In the genomic region with DNA sequence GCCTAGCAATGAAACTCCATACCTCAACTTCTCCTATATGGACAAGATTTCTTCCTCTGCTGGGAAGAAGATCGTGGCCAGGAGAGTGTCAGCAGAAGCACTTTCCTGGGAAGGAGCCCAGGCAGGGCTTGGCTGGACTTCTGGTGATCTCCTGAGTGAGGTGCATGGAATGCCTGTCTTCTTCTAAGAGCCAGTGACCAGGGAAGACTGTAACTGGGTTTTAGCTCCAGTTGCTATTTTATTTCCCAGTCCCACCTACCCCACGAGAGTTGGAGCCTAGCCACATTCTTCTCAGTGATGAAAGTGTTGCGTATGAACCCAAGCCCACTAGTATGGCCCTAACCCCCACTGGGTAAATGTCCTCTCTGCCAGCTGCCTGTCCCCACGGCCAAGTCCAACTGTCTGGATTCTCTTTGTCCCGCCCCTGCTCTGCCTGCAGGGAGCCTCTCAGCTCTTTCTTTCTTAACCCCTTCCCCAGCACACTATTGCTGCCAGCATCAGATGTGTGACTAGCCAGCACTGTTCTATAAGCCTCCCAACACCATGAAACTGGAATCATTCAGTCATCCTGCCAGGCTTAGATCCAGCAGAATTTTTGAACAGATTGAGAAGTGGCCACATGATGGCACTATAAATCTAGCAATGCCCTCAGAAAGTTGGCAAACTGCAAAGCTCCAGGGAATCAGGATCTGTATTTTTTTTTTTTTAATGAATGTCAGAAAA, we compare ENCODE assay signal across 9 cellular contexts.
A peak's percentile ranks its signal among the peaks of the same experiment; 100 is the strongest.
DNase-seq lines count a peak whose midpoint lies in the region; ATAC-seq and TF ChIP-seq lines count a peak whose summit lies in the region.
"Had no signal": no experiment of that assay in that cellular context is flagged by ENCODE, and none has a peak within 500 bp of the region (broad histone marks: within the 10 kb centered on the region; RNA-seq: fewer than 3 reads in every experiment).

No MANE protein-coding gene starts in this region.

- H3K9me3 Mint-ChIP-seq in activated T-helper 17 cell treated with anti-CD3 and anti-CD28 coated beads, Interleukin-2, amount 50 U/mL, for 72 hours: no peaks in the 10 kb centered on the region
- peaks cover 1% of the 10 kb centered on the region for H3K9me3 Mint-ChIP-seq in glutamatergic neuron (ENCODE audit: unreplicated experiment)
- H3K9me3 Mint-ChIP-seq: naive thymus-derived CD8-positive, alpha-beta T cell had no signal

- POLR2A ChIA-PET in AG04450 (lab: Yijun Ruan, JAX) (interaction anchor here (0.7 to 1.5 kb wide), 2 partner anchors 19 to 923 kb away, joined by 4 to 5 read pairs; no protein-coding TSS in a partner anchor), GM10248 (lab: Yijun Ruan, JAX) (interaction anchor here (1.4 kb wide), 1 partner anchor 195 kb away, joined by 3 read pairs; no protein-coding TSS in a partner anchor)

- peak; percentile 62 for DNase-seq in AG04450 (ENCODE audit: low read depth, low spot score)
- peak; percentile 44 for DNase-seq in GM10248 (ENCODE audit: extremely low spot score)
- peak; percentile 60 for DNase-seq in NCI-H1105 treated with DMSO at 0.1 percent for 48 hours (lab: John Stamatoyannopoulos, UW)
- DNase-seq in glutamatergic neuron: no peak
- peak; percentile 58 for DNase-seq in putamen (ENCODE audit: low spot score)

- TF ChIP-seq CTCF in AG04450 (IDR thresholded peaks at IDR 0.05; ENCODE audit: low read depth, low read length): peak; percentile 63
- TF ChIP-seq CTCF in GM10248 (IDR thresholded peaks at IDR 0.05; ENCODE audit: control extremely low read depth, extremely low read depth, low read depth, missing control alignments): peak; percentile 52
- TF ChIP-seq CTCF in glutamatergic neuron (IDR thresholded peaks at IDR 0.05; ENCODE audit: partially characterized antibody, unreplicated experiment): peak; percentile 48

- H3K4me1 Mint-ChIP-seq in activated T-helper 17 cell treated with anti-CD3 and anti-CD28 coated beads, Interleukin-2, amount 50 U/mL, for 72 hours: peaks cover 22% of the 10 kb centered on the region
- peaks cover 11% of the 10 kb centered on the region for H3K4me1 Mint-ChIP-seq in glutamatergic neuron (ENCODE audit: low read depth, unreplicated experiment)

- CTCF ChIA-PET in AG04450 (lab: Charles Lee): interaction anchor here (0.6 to 3.9 kb wide), 43 partner anchors 9 to 1947 kb away, joined by 3 to 47 read pairs (median 4); no protein-coding TSS in a partner anchor
- CTCF ChIA-PET in GM10248 (lab: Yijun Ruan, JAX): interaction anchor here (0.6 to 13.1 kb wide), 33 partner anchors 9 to 908 kb away, joined by 3 to 83 read pairs (median 5); no protein-coding TSS in a partner anchor

- H3K9me3 ChIP-seq in AG04450 (ENCODE audit: control insufficient read depth, insufficient read depth, low read length): no peaks in the 10 kb centered on the region

- peak; percentile 12 for ATAC-seq in activated T-helper 17 cell treated with anti-CD3 and anti-CD28 coated beads, Interleukin-2, amount 50 U/mL, for 72 hours (replicated peaks)
- ATAC-seq in HG02588 (IDR thresholded peaks at IDR 0.05; ENCODE audit: unreplicated experiment): no peak
- no peak for ATAC-seq in HG02870 (IDR thresholded peaks at IDR 0.05; ENCODE audit: unreplicated experiment)
- ATAC-seq: naive thymus-derived CD8-positive, alpha-beta T cell had no signal

- no peak overlapping the region for H3K4me3 ChIP-seq in AG04450 (ENCODE audit: low read depth, low read length)

- no peaks in the 10 kb centered on the region for H3K27me3 ChIP-seq in AG04450 (ENCODE audit: control insufficient read depth, insufficient read depth, low read length)

- H3K4me3 Mint-ChIP-seq in activated T-helper 17 cell treated with anti-CD3 and anti-CD28 coated beads, Interleukin-2, amount 50 U/mL, for 72 hours: peak overlapping the region; percentile 64
- no peak overlapping the region for H3K4me3 Mint-ChIP-seq in glutamatergic neuron (ENCODE audit: unreplicated experiment)
- H3K4me3 Mint-ChIP-seq: naive thymus-derived CD8-positive, alpha-beta T cell had no signal

- H3K27ac Mint-ChIP-seq in activated T-helper 17 cell treated with anti-CD3 and anti-CD28 coated beads, Interleukin-2, amount 50 U/mL, for 72 hours: peak overlapping the region; percentile 25
- H3K27ac Mint-ChIP-seq in glutamatergic neuron (ENCODE audit: unreplicated experiment): no peak overlapping the region

- no peaks in the 10 kb centered on the region for H3K36me3 Mint-ChIP-seq in activated T-helper 17 cell treated with anti-CD3 and anti-CD28 coated beads, Interleukin-2, amount 50 U/mL, for 72 hours (ENCODE audit: low read depth)
- no peaks in the 10 kb centered on the region for H3K36me3 Mint-ChIP-seq in glutamatergic neuron (ENCODE audit: unreplicated experiment)
- H3K36me3 Mint-ChIP-seq: naive thymus-derived CD8-positive, alpha-beta T cell had no signal

- H3K27me3 Mint-ChIP-seq in activated T-helper 17 cell treated with anti-CD3 and anti-CD28 coated beads, Interleukin-2, amount 50 U/mL, for 72 hours: peaks cover 1% of the 10 kb centered on the region
- peaks cover 2% of the 10 kb centered on the region for H3K27me3 Mint-ChIP-seq in glutamatergic neuron (ENCODE audit: unreplicated experiment)

- H3K27ac ChIP-seq in AG04450 (ENCODE audit: low read depth, low read length): no peak overlapping the region
